In genomic region chr18:49725809-49726514, GRCh38 we compare ENCODE assay signal across 1 cellular context.
TF ChIP-seq lines count a peak whose summit lies in the region.

No MANE protein-coding gene starts in this region.

TF ChIP-seq in SK-N-SH, 30 proteins besides CTCF, POLR2A, EP300 and RAD21 (continued from another document):
- TF ChIP-seq REST (IDR thresholded peaks at IDR 0.05; ENCODE audit: low read depth, low read length) (no peak), SIN3A (IDR thresholded peaks at IDR 0.05; ENCODE audit: borderline replicate concordance, low read depth, low read length) (no peak), TEAD4 (IDR thresholded peaks at IDR 0.05; ENCODE audit: borderline replicate concordance, insufficient read depth) (no peak), JUND (IDR thresholded peaks at IDR 0.05) (peak; percentile 56)
